In the genomic region with DNA sequence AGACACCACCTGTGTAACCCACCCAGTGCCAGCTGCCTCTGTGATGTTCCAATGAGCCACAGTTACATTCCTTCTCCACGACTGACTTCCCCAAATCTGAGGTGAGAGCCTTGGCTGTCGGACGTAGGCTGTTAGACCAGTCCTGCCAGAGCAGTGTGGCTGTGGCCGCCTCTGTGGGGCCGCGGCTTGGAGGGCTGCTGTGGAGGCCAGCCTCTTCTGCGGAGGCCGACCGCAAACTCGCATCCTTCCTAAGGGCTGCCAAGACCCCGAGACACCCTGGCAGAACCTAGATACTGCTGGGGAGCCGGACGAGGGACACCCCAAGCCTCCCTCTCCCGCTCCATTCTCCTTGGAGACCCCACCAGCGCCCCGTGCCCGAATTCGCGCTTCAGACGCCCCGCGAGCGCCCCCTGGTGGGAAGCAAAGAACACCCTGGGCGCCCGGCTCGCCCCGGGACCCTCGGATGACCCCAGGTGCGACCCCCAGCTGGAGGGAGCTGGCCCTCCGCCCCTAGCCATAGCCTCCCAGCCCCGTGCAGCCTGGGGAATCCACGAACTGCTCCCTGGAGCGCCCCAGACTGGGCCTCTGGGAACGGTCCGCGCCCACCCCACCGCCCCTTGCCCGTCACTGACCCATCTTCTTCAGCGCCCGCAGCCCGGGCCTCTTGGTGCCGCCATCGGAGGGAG, we compare ENCODE assay signal across 1 cellular context.
A peak's percentile ranks its signal among the peaks of the same experiment; 100 is the strongest.
TF ChIP-seq lines count a peak whose summit lies in the region.

No MANE protein-coding gene starts in this region.

TF ChIP-seq in HepG2, 621 proteins besides CTCF, POLR2A, EP300 and RAD21 (continued from another document and continues in another):
- TF ChIP-seq, protein P1, sequence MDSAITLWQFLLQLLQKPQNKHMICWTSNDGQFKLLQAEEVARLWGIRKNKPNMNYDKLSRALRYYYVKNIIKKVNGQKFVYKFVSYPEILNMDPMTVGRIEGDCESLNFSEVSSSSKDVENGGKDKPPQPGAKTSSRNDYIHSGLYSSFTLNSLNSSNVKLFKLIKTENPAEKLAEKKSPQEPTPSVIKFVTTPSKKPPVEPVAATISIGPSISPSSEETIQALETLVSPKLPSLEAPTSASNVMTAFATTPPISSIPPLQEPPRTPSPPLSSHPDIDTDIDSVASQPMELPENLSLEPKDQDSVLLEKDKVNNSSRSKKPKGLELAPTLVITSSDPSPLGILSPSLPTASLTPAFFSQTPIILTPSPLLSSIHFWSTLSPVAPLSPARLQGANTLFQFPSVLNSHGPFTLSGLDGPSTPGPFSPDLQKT (CRISPR knock-in tag; IDR thresholded peaks at IDR 0.05; ENCODE audit: borderline replicate concordance) = no peak
- TF ChIP-seq, protein P2, sequence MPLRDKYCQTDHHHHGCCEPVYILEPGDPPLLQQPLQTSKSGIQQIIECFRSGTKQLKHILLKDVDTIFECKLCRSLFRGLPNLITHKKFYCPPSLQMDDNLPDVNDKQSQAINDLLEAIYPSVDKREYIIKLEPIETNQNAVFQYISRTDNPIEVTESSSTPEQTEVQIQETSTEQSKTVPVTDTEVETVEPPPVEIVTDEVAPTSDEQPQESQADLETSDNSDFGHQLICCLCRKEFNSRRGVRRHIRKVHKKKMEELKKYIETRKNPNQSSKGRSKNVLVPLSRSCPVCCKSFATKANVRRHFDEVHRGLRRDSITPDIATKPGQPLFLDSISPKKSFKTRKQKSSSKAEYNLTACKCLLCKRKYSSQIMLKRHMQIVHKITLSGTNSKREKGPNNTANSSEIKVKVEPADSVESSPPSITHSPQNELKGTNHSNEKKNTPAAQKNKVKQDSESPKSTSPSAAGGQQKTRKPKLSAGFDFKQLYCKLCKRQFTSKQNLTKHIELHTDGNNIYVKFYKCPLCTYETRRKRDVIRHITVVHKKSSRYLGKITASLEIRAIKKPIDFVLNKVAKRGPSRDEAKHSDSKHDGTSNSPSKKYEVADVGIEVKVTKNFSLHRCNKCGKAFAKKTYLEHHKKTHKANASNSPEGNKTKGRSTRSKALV (CRISPR knock-in tag; IDR thresholded peaks at IDR 0.05) = no peak
- TF ChIP-seq SMARCE1 (IDR thresholded peaks at IDR 0.05; ENCODE audit: borderline replicate concordance) (no peak), U2AF1 (optimal IDR thresholded peaks at IDR 0.05; ENCODE audit: low read depth, low read length) (no peak), IRF2 (CRISPR knock-in tag; IDR thresholded peaks at IDR 0.05) (no peak; the same call in 1 of the 2 replicates), ZNF382 (CRISPR knock-in tag; IDR thresholded peaks at IDR 0.05; ENCODE audit: borderline replicate concordance) (no peak), ZNF75D (CRISPR knock-in tag; IDR thresholded peaks at IDR 0.05; ENCODE audit: borderline replicate concordance) (0 out of 2 replicates have a peak, but pooled peaks have one; percentile 53), CREM (IDR thresholded peaks at IDR 0.05) (no peak), CREM (CRISPR knock-in tag; IDR thresholded peaks at IDR 0.05) (no peak), MEIS1 (CRISPR knock-in tag; IDR thresholded peaks at IDR 0.05; ENCODE audit: borderline replicate concordance) (no peak), ZFP36 (IDR thresholded peaks at IDR 0.05; ENCODE audit: borderline replicate concordance, low read depth, low read length, partially characterized antibody) (no peak), RBFOX2 (IDR thresholded peaks at IDR 0.05; ENCODE audit: low read depth, low read length) (no peak), NCOR1 (IDR thresholded peaks at IDR 0.05; ENCODE audit: borderline replicate concordance, low read length) (no peak; the same call in 1 of the 2 replicates), ISL2 (CRISPR knock-in tag; IDR thresholded peaks at IDR 0.05) (no peak), EED (CRISPR knock-in tag; IDR thresholded peaks at IDR 0.05) (no peak), ISX (CRISPR knock-in tag; conservative IDR thresholded peaks at IDR 0.05) (no peak), ZNF329 (CRISPR knock-in tag; IDR thresholded peaks at IDR 0.05; ENCODE audit: low read depth) (no peak), GTF2F1 (IDR thresholded peaks at IDR 0.05; ENCODE audit: low read length) (no peak), TCF7 (IDR thresholded peaks at IDR 0.05; ENCODE audit: low read depth) (no peak), ZNF510 (CRISPR knock-in tag; IDR thresholded peaks at IDR 0.05; ENCODE audit: low read depth) (no peak), KLF11 (CRISPR knock-in tag; IDR thresholded peaks at IDR 0.05) (no peak), ZNF430 (CRISPR knock-in tag; IDR thresholded peaks at IDR 0.05) (no peak; the same call in 1 of the 2 replicates), NPAS2 (CRISPR knock-in tag; IDR thresholded peaks at IDR 0.05; ENCODE audit: borderline replicate concordance) (no peak), MAFG (CRISPR knock-in tag; IDR thresholded peaks at IDR 0.05) (no peak), ZNF337 (CRISPR knock-in tag; IDR thresholded peaks at IDR 0.05; ENCODE audit: borderline replicate concordance, low read depth) (no peak), TOPORS (CRISPR knock-in tag; IDR thresholded peaks at IDR 0.05) (no peak), ZNF383 (CRISPR knock-in tag; IDR thresholded peaks at IDR 0.05; ENCODE audit: borderline replicate concordance) (no peak), RBAK (CRISPR knock-in tag; IDR thresholded peaks at IDR 0.05) (no peak), NRL (CRISPR knock-in tag; IDR thresholded peaks at IDR 0.05; ENCODE audit: borderline replicate concordance) (peak; percentile 48; the same call in 1 of the 2 replicates), ZKSCAN8 (CRISPR knock-in tag; IDR thresholded peaks at IDR 0.05; ENCODE audit: borderline replicate concordance) (0 out of 2 replicates have a peak, but pooled peaks have one; percentile 16), MIXL1 (CRISPR knock-in tag; IDR thresholded peaks at IDR 0.05) (no peak), ZNF24 (IDR thresholded peaks at IDR 0.05) (no peak), MYC (CRISPR knock-in tag; IDR thresholded peaks at IDR 0.05; ENCODE audit: borderline replicate concordance) (no peak), ZNF577 (CRISPR knock-in tag; IDR thresholded peaks at IDR 0.05; ENCODE audit: borderline replicate concordance, low read depth) (no peak), ZNF17 (CRISPR knock-in tag; IDR thresholded peaks at IDR 0.05) (no peak), GPN1 (CRISPR knock-in tag; IDR thresholded peaks at IDR 0.05; ENCODE audit: borderline replicate concordance) (no peak)
- TF ChIP-seq, protein P3, sequence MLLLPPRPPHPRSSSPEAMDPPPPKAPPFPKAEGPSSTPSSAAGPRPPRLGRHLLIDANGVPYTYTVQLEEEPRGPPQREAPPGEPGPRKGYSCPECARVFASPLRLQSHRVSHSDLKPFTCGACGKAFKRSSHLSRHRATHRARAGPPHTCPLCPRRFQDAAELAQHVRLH (CRISPR knock-in tag; IDR thresholded peaks at IDR 0.05; ENCODE audit: borderline replicate concordance, low read depth) = no peak; the same call in 1 of the 2 replicates
- TF ChIP-seq, protein P4, sequence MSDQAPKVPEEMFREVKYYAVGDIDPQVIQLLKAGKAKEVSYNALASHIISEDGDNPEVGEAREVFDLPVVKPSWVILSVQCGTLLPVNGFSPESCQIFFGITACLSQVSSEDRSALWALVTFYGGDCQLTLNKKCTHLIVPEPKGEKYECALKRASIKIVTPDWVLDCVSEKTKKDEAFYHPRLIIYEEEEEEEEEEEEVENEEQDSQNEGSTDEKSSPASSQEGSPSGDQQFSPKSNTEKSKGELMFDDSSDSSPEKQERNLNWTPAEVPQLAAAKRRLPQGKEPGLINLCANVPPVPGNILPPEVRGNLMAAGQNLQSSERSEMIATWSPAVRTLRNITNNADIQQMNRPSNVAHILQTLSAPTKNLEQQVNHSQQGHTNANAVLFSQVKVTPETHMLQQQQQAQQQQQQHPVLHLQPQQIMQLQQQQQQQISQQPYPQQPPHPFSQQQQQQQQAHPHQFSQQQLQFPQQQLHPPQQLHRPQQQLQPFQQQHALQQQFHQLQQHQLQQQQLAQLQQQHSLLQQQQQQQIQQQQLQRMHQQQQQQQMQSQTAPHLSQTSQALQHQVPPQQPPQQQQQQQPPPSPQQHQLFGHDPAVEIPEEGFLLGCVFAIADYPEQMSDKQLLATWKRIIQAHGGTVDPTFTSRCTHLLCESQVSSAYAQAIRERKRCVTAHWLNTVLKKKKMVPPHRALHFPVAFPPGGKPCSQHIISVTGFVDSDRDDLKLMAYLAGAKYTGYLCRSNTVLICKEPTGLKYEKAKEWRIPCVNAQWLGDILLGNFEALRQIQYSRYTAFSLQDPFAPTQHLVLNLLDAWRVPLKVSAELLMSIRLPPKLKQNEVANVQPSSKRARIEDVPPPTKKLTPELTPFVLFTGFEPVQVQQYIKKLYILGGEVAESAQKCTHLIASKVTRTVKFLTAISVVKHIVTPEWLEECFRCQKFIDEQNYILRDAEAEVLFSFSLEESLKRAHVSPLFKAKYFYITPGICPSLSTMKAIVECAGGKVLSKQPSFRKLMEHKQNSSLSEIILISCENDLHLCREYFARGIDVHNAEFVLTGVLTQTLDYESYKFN (CRISPR knock-in tag; conservative IDR thresholded peaks at IDR 0.05) = no peak
- TF ChIP-seq, protein P5, sequence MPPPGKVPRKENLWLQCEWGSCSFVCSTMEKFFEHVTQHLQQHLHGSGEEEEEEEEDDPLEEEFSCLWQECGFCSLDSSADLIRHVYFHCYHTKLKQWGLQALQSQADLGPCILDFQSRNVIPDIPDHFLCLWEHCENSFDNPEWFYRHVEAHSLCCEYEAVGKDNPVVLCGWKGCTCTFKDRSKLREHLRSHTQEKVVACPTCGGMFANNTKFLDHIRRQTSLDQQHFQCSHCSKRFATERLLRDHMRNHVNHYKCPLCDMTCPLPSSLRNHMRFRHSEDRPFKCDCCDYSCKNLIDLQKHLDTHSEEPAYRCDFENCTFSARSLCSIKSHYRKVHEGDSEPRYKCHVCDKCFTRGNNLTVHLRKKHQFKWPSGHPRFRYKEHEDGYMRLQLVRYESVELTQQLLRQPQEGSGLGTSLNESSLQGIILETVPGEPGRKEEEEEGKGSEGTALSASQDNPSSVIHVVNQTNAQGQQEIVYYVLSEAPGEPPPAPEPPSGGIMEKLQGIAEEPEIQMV (CRISPR knock-in tag; IDR thresholded peaks at IDR 0.05; ENCODE audit: low read depth) = no peak; the same call in 1 of the 2 replicates
- TF ChIP-seq, protein P6, sequence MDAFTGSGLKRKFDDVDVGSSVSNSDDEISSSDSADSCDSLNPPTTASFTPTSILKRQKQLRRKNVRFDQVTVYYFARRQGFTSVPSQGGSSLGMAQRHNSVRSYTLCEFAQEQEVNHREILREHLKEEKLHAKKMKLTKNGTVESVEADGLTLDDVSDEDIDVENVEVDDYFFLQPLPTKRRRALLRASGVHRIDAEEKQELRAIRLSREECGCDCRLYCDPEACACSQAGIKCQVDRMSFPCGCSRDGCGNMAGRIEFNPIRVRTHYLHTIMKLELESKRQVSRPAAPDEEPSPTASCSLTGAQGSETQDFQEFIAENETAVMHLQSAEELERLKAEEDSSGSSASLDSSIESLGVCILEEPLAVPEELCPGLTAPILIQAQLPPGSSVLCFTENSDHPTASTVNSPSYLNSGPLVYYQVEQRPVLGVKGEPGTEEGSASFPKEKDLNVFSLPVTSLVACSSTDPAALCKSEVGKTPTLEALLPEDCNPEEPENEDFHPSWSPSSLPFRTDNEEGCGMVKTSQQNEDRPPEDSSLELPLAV (CRISPR knock-in tag; conservative IDR thresholded peaks at IDR 0.05; ENCODE audit: low read depth) = no peak
- TF ChIP-seq, protein P7, sequence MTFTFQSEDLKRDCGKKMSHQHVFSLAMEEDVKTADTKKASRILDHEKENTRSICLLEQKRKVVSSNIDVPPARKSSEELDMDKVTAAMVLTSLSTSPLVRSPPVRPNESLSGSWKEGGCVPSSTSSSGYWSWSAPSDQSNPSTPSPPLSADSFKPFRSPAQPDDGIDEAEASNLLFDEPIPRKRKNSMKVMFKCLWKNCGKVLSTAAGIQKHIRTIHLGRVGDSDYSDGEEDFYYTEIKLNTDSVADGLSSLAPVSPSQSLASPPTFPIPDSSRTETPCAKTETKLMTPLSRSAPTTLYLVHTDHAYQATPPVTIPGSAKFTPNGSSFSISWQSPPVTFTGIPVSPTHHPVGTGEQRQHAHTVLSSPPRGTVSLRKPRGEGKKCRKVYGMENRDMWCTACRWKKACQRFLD (CRISPR knock-in tag; IDR thresholded peaks at IDR 0.05; ENCODE audit: borderline replicate concordance) = no peak
- TF ChIP-seq, protein P8, sequence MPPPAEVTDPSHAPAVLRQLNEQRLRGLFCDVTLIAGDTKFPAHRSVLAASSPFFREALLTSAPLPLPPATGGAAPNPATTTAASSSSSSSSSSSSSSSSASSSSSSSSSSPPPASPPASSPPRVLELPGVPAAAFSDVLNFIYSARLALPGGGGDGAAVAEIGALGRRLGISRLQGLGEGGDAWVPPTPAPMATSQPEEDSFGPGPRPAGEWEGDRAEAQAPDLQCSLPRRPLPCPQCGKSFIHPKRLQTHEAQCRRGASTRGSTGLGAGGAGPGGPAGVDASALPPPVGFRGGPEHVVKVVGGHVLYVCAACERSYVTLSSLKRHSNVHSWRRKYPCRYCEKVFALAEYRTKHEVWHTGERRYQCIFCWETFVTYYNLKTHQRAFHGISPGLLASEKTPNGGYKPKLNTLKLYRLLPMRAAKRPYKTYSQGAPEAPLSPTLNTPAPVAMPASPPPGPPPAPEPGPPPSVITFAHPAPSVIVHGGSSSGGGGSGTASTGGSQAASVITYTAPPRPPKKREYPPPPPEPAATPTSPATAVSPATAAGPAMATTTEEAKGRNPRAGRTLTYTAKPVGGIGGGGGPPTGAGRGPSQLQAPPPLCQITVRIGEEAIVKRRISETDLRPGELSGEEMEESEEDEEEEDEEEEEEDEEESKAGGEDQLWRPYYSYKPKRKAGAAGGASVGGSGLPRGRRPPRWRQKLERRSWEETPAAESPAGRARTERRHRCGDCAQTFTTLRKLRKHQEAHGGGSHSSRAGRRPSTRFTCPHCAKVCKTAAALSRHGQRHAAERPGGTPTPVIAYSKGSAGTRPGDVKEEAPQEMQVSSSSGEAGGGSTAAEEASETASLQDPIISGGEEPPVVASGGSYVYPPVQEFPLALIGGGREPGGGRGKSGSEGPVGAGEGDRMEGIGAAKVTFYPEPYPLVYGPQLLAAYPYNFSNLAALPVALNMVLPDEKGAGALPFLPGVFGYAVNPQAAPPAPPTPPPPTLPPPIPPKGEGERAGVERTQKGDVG (CRISPR knock-in tag; IDR thresholded peaks at IDR 0.05; ENCODE audit: borderline replicate concordance) = no peak
- TF ChIP-seq, protein P9, sequence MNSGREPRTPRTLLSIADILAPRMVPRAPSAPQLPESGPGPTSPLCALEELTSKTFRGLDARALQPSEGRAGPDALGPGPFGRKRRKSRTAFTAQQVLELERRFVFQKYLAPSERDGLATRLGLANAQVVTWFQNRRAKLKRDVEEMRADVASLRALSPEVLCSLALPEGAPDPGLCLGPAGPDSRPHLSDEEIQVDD (CRISPR knock-in tag; IDR thresholded peaks at IDR 0.05; ENCODE audit: borderline replicate concordance) = no peak
- TF ChIP-seq, protein P10, sequence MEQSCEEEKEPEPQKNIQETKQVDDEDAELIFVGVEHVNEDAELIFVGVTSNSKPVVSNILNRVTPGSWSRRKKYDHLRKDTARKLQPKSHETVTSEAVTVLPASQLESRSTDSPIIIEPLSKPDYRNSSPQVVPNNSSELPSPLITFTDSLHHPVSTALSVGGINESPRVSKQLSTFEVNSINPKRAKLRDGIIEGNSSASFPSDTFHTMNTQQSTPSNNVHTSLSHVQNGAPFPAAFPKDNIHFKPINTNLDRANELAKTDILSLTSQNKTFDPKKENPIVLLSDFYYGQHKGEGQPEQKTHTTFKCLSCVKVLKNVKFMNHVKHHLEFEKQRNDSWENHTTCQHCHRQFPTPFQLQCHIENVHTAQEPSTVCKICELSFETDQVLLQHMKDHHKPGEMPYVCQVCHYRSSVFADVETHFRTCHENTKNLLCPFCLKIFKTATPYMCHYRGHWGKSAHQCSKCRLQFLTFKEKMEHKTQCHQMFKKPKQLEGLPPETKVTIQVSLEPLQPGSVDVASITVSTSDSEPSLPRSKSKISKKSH (CRISPR knock-in tag; IDR thresholded peaks at IDR 0.05; ENCODE audit: borderline replicate concordance) = peak; percentile 26; the same call in 1 of the 2 replicates
